Comparison of ENCODE assay signal across 2 cellular contexts in genomic region chr2:219560893-219561178, GRCh38.
TF ChIP-seq lines count a peak whose summit lies in the region.

No MANE protein-coding gene starts in this region.

TF ChIP-seq in GM23338, 12 proteins besides CTCF, POLR2A, EP300 and RAD21:
- no peak for TF ChIP-seq EZH2phosphoT487 (IDR thresholded peaks at IDR 0.05; ENCODE audit: unreplicated experiment)
- TF ChIP-seq, protein P1, sequence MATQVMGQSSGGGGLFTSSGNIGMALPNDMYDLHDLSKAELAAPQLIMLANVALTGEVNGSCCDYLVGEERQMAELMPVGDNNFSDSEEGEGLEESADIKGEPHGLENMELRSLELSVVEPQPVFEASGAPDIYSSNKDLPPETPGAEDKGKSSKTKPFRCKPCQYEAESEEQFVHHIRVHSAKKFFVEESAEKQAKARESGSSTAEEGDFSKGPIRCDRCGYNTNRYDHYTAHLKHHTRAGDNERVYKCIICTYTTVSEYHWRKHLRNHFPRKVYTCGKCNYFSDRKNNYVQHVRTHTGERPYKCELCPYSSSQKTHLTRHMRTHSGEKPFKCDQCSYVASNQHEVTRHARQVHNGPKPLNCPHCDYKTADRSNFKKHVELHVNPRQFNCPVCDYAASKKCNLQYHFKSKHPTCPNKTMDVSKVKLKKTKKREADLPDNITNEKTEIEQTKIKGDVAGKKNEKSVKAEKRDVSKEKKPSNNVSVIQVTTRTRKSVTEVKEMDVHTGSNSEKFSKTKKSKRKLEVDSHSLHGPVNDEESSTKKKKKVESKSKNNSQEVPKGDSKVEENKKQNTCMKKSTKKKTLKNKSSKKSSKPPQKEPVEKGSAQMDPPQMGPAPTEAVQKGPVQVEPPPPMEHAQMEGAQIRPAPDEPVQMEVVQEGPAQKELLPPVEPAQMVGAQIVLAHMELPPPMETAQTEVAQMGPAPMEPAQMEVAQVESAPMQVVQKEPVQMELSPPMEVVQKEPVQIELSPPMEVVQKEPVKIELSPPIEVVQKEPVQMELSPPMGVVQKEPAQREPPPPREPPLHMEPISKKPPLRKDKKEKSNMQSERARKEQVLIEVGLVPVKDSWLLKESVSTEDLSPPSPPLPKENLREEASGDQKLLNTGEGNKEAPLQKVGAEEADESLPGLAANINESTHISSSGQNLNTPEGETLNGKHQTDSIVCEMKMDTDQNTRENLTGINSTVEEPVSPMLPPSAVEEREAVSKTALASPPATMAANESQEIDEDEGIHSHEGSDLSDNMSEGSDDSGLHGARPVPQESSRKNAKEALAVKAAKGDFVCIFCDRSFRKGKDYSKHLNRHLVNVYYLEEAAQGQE (IDR thresholded peaks at IDR 0.05; ENCODE audit: unreplicated experiment), result no peak
- TF ChIP-seq POLR2AphosphoS5 (IDR thresholded peaks at IDR 0.05; ENCODE audit: low read depth), result no peak
- TF ChIP-seq NANOG (IDR thresholded peaks at IDR 0.05; ENCODE audit: borderline replicate concordance), result no peak
- TF ChIP-seq ZNF331 (CRISPR knock-in tag; IDR thresholded peaks at IDR 0.05; ENCODE audit: low read depth), result no peak
- no peak for TF ChIP-seq JUNB (IDR thresholded peaks at IDR 0.05; ENCODE audit: unreplicated experiment)
- no peak for TF ChIP-seq ZNF462 (CRISPR knock-in tag; IDR thresholded peaks at IDR 0.05)
- TF ChIP-seq STAT1 (IDR thresholded peaks at IDR 0.05; ENCODE audit: unreplicated experiment), result no peak
- TF ChIP-seq ETS1 (IDR thresholded peaks at IDR 0.05), result no peak
- no peak for TF ChIP-seq EZH2 (IDR thresholded peaks at IDR 0.05; ENCODE audit: low read depth, unreplicated experiment)
- no peak for TF ChIP-seq ZNF114 (CRISPR knock-in tag; IDR thresholded peaks at IDR 0.05)
- no peak for TF ChIP-seq CREB1 (CRISPR knock-in tag; IDR thresholded peaks at IDR 0.05; ENCODE audit: low read depth)

TF ChIP-seq in IMR-90, 13 proteins besides CTCF, POLR2A, EP300 and RAD21:
- TF ChIP-seq SMC3 (IDR thresholded peaks at IDR 0.05; ENCODE audit: low read depth, low read length) (no peak), RFX5 (IDR thresholded peaks at IDR 0.05; ENCODE audit: low read depth, low read length) (no peak), RCOR1 (IDR thresholded peaks at IDR 0.05; ENCODE audit: insufficient replicate concordance, low read length) (no peak), BHLHE40 (IDR thresholded peaks at IDR 0.05; ENCODE audit: low read depth, low read length) (no peak), NFE2L2 (IDR thresholded peaks at IDR 0.05; ENCODE audit: low read depth, low read length) (no peak)
